Comparison of ENCODE assay signal across 12 cellular contexts in the genomic region with DNA sequence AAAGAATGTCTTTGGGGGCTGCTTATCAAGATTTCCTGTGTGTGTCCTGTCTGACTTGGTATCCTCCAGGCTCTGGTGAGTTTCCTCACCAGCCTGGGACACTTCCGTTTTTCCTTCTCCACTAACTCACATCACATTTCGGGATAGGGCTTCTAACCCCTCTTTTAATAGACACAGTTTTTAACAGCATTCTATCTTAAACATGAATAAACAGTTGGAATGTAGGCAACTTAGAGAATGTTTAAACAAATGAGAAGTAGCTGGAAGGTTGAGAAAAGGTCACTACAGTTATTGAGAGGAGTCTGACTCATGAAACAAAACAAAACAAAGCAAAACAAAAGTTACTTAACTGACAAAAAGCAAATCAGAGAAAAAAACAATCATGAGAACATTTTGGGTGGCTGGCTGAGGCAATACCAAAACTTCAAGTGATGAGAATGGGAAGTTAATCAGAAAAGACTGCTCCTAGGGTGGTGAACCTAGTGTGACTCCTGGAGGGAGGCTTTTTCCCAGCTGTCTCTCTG.
DNase-seq lines count a peak whose midpoint lies in the region; TF ChIP-seq lines count a peak whose summit lies in the region.
"Had no signal": no experiment of that assay in that cellular context is flagged by ENCODE, and none has a peak within 500 bp of the region (broad histone marks: within the 10 kb centered on the region; RNA-seq: fewer than 3 reads in every experiment).

No MANE protein-coding gene starts in this region.

- no peaks in the 10 kb centered on the region for H3K36me3 ChIP-seq in suprapubic skin
- H3K36me3 ChIP-seq: neutrophil had no signal

- TF ChIP-seq POLR2A in suprapubic skin (IDR thresholded peaks at IDR 0.05): no peak

- H3K27ac ChIP-seq in suprapubic skin: no peak overlapping the region
- H3K27ac ChIP-seq: neutrophil had no signal

- H3K9me3 ChIP-seq in suprapubic skin: no peaks in the 10 kb centered on the region
- H3K9me3 ChIP-seq: neutrophil had no signal

- no peak overlapping the region for H3K4me3 ChIP-seq in suprapubic skin

- H3K27me3 ChIP-seq in suprapubic skin: no peaks in the 10 kb centered on the region
- H3K27me3 ChIP-seq: neutrophil had no signal

- no peak for TF ChIP-seq EP300 in suprapubic skin (IDR thresholded peaks at IDR 0.05)

- TF ChIP-seq CTCF in GM10266 (IDR thresholded peaks at IDR 0.05; ENCODE audit: control insufficient read depth, insufficient read depth, low read depth, missing control alignments) (no peak), nephron progenitor cell (IDR thresholded peaks at IDR 0.05) (no peak), suprapubic skin (IDR thresholded peaks at IDR 0.05) (no peak)

- H3K4me3 Mint-ChIP-seq in nephron progenitor cell: no peak overlapping the region
- H3K4me3 Mint-ChIP-seq: activated CD4-positive, alpha-beta memory T cell treated with anti-CD3 and anti-CD28 coated beads, Interleukin-2, amount 10 ng/mL, durations not matched to agents 7 days and 5 days had no signal

- peak; percentile 12 for DNase-seq in GM10266 (ENCODE audit: extremely low spot score)
- DNase-seq in NCI-H226: peak; percentile 20
- DNase-seq in fibroblast of gingiva (ENCODE audit: low read depth): peak; percentile 84
- DNase-seq in renal cortical epithelial cell (ENCODE audit: low read depth): peak; percentile 100
- DNase-seq in nephron progenitor cell: no peak
- DNase-seq in NCI-H1105 treated with DMSO at 0.1 percent for 48 hours (lab: John Stamatoyannopoulos, UW): no peak
- DNase-seq in suprapubic skin (ENCODE audit: low spot score in 2 of 2): no peak
- no peak for DNase-seq in DMS153 (lab: John Stamatoyannopoulos, UW)
- DNase-seq: activated CD4-positive, alpha-beta memory T cell treated with anti-CD3 and anti-CD28 coated beads, Interleukin-2, amount 10 ng/mL, durations not matched to agents 7 days and 5 days; NCI-H446; stimulated activated naive CD4-positive, alpha-beta T cell had no signal

- 60% methylated on average over 2 of the region's 2 CpGs for WGBS in suprapubic skin

- H3K4me1 ChIP-seq in suprapubic skin: peaks cover 30% of the 10 kb centered on the region

- H3K27me3 Mint-ChIP-seq in nephron progenitor cell (ENCODE audit: low read depth, poor library complexity): no peaks in the 10 kb centered on the region
- H3K27me3 Mint-ChIP-seq: activated CD4-positive, alpha-beta memory T cell treated with anti-CD3 and anti-CD28 coated beads, Interleukin-2, amount 10 ng/mL, durations not matched to agents 7 days and 5 days had no signal

- H3K27ac Mint-ChIP-seq in nephron progenitor cell: no peak overlapping the region
- H3K27ac Mint-ChIP-seq: activated CD4-positive, alpha-beta memory T cell treated with anti-CD3 and anti-CD28 coated beads, Interleukin-2, amount 10 ng/mL, durations not matched to agents 7 days and 5 days had no signal

- no peaks in the 10 kb centered on the region for H3K36me3 Mint-ChIP-seq in nephron progenitor cell (ENCODE audit: low read depth)

- H3K9me3 Mint-ChIP-seq in nephron progenitor cell: no peaks in the 10 kb centered on the region

- H3K4me1 Mint-ChIP-seq in nephron progenitor cell: no peaks in the 10 kb centered on the region

Comparison
In these comparisons a context has a peak if more than half of its experiments do, and no peak if none do; other contexts are left out.
1. DNase-seq: peak in GM10266 (single experiment), NCI-H226 (single experiment), fibroblast of gingiva (single experiment) and renal cortical epithelial cell (single experiment); none in nephron progenitor cell (single experiment), NCI-H1105 treated with DMSO at 0.1 percent for 48 hours (single experiment), suprapubic skin (0 of 2) and DMS153 (single experiment).